In genomic region chr1:197778326-197778922, GRCh38 we compare ENCODE assay signal across 16 cellular contexts. TPM values are rescaled to one million over a fixed set of nuclear protein-coding genes. Genes with fewer than 3 reads are reported as not detected.
DNase-seq lines count a peak whose midpoint lies in the region; ATAC-seq, FAIRE-seq and TF ChIP-seq lines count a peak whose summit lies in the region.
"Had no signal": no experiment of that assay in that cellular context is flagged by ENCODE, and none has a peak within 500 bp of the region (broad histone marks: within the 10 kb centered on the region; RNA-seq: fewer than 3 reads in every experiment).

No MANE protein-coding gene starts in this region.

- H3K36me3 Mint-ChIP-seq in CD14-positive monocyte, result no peaks in the 10 kb centered on the region

- POLR2A ChIA-PET in K562 (lab: Yijun Ruan, JAX), result interaction anchor here (1.0 to 1.3 kb wide), 2 partner anchors 13 to 217 kb away, joined by 3 read pairs; no protein-coding TSS in a partner anchor

- no peaks in the 10 kb centered on the region for H3K27me3 Mint-ChIP-seq in CD14-positive monocyte (ENCODE audit: low read depth in 3 of 3)

- H3K27me3 ChIP-seq in DND-41 (ENCODE audit: insufficient read depth, low read length, poor library complexity) (no peaks in the 10 kb centered on the region), SU-DHL-6 (ENCODE audit: low read length) (no peaks in the 10 kb centered on the region), K562 (ENCODE audit: control insufficient read depth in 2 of 2, insufficient read depth in 2 of 2, low read length in 2 of 2) (no peaks in the 10 kb centered on the region)
- H3K27me3 ChIP-seq: testis had no signal

- H3K9me3 ChIP-seq in DND-41 (ENCODE audit: insufficient read depth, low read length, severe bottlenecking), result no peaks in the 10 kb centered on the region
- H3K9me3 ChIP-seq in SU-DHL-6 (ENCODE audit: insufficient read depth, low read length), result peaks cover 4% of the 10 kb centered on the region; the same call in 1 of the 2 replicates
- H3K9me3 ChIP-seq in K562 (replicated peaks; ENCODE audit: control insufficient read depth, insufficient read depth, low read depth, low read length), result no peaks in the 10 kb centered on the region
- H3K9me3 ChIP-seq: testis had no signal

- H4K20me1 ChIP-seq in DND-41 (ENCODE audit: insufficient read depth, low read length), result no peaks in the 10 kb centered on the region
- H4K20me1 ChIP-seq in SU-DHL-6 (ENCODE audit: low read depth, low read length), result no peaks in the 10 kb centered on the region
- no peaks in the 10 kb centered on the region for H4K20me1 ChIP-seq in K562 (replicated peaks; ENCODE audit: control insufficient read depth, insufficient read depth, low read length)

- H3F3A ChIP-seq in SU-DHL-6 (ENCODE audit: insufficient read depth), result peaks cover 25% of the 10 kb centered on the region

- in situ Hi-C loops in K562 (cut with MboI), result no loop called here

- peak overlapping the region; percentile 50 to 86 (median 64) for H3K27ac Mint-ChIP-seq in CD14-positive monocyte

- no peaks in the 10 kb centered on the region for H3K9me2 ChIP-seq in SU-DHL-6 (replicated peaks; ENCODE audit: insufficient read depth, low read length)

- peaks cover 39% of the 10 kb centered on the region for H3K4me1 ChIP-seq in DND-41 (ENCODE audit: insufficient read depth, low read length)
- H3K4me1 ChIP-seq in K562 (replicated peaks in 1 of 2; ENCODE audit: control insufficient read depth in 2 of 2, insufficient read depth in 2 of 2, low read length in 2 of 2), result peaks cover 17 to 24% of the 10 kb centered on the region in 2 experiments

- DNase-seq in CD14-positive monocyte (ENCODE audit: low spot score) (no peak), DND-41 (no peak), K562 (ENCODE audit: extremely low read depth in 1 of 4, low spot score in 3 of 4) (peak in 1 of 4 experiments; percentile 82), substantia nigra (lab: John Stamatoyannopoulos, UW) (no peak), NCI-H82 (lab: John Stamatoyannopoulos, UW) (no peak), NCI-H524 treated with DMSO at 0.1 percent for 48 hours (lab: John Stamatoyannopoulos, UW) (no peak)
- DNase-seq: effector memory CD4-positive, alpha-beta T cell; foreskin fibroblast; NCI-H146; occipital lobe; testis had no signal

- H3K79me2 ChIP-seq in DND-41 (ENCODE audit: insufficient read depth, low read length) (peaks cover 14% of the 10 kb centered on the region), SU-DHL-6 (ENCODE audit: insufficient read depth, low read length) (peaks cover 14% of the 10 kb centered on the region), K562 (ENCODE audit: control insufficient read depth, insufficient read depth, low read length) (peaks cover 14% of the 10 kb centered on the region)

- 7% methylated on average over 4 of the region's 4 CpGs for WGBS in K562 (ENCODE audit: insufficient coverage, low coverage, missing lambda C conversion rate)

- TF ChIP-seq EP300 in K562 (IDR thresholded peaks at IDR 0.05; ENCODE audit: low read length), result no peak

- ATAC-seq in DND-41 (ENCODE audit: insufficient read depth, low read depth) (no peak), K562 (no peak), GM18498 (IDR thresholded peaks at IDR 0.05; ENCODE audit: unreplicated experiment) (no peak)

- H3K9me1 ChIP-seq in K562 (ENCODE audit: control insufficient read depth, insufficient read depth, low read length), result no peaks in the 10 kb centered on the region

- FAIRE-seq in K562 (lab: Jason Lieb, UNC), result peak; percentile 74

- no peaks in the 10 kb centered on the region for H3K9me3 Mint-ChIP-seq in CD14-positive monocyte

- CTCF ChIA-PET in K562 (lab: Yijun Ruan, JAX; ENCODE audit: low intra/inter-chr PET ratio), result interaction anchor here (0.7 kb wide), 1 partner anchor 587 kb away, joined by 3 read pairs; no protein-coding TSS in a partner anchor

- H3K36me3 ChIP-seq in DND-41 (ENCODE audit: insufficient read depth, low read length) (no peaks in the 10 kb centered on the region; the same call in 1 of the 2 replicates), SU-DHL-6 (ENCODE audit: low read length) (peaks cover 7% of the 10 kb centered on the region; the same call in 1 of the 2 replicates), K562 (ENCODE audit: control insufficient read depth, insufficient read depth, low read length) (no peaks in the 10 kb centered on the region)

- intact Hi-C loops in CD14-positive monocyte (cut with micrococcal nuclease) (loop anchor here (5.0 kb wide), 1 partner anchor 59 kb away; no protein-coding TSS in a partner anchor), K562 (cut with micrococcal nuclease) (loop anchor here (5.0 to 10.0 kb wide), 2 partner anchors 144 to 216 kb away; no protein-coding TSS in a partner anchor)

- BruUV-seq in K562 (replicated peaks; lab: Mats Ljungman, UMichigan), result no TSS peak

- H3K4me2 ChIP-seq in DND-41 (ENCODE audit: insufficient read depth, low read length), result peak overlapping the region; percentile 53
- peak overlapping the region; percentile 47 for H3K4me2 ChIP-seq in SU-DHL-6 (ENCODE audit: low read depth, low read length, poor library complexity, severe bottlenecking)
- H3K4me2 ChIP-seq in K562 (ENCODE audit: insufficient read depth, low read length), result no peak overlapping the region

- H2AFZ ChIP-seq in DND-41 (ENCODE audit: low read depth, low read length) (peak overlapping the region; percentile 52), SU-DHL-6 (ENCODE audit: low read depth, low read length, severe bottlenecking) (peak overlapping the region; percentile 66), K562 (ENCODE audit: low read depth, low read length) (peak overlapping the region; percentile 37; the same call in 1 of the 2 replicates)

- H3K9ac ChIP-seq in DND-41 (ENCODE audit: low read depth, low read length), result peak overlapping the region; percentile 39
- H3K9ac ChIP-seq in SU-DHL-6 (ENCODE audit: low read length), result no peak overlapping the region
- H3K9ac ChIP-seq in K562 (ENCODE audit: insufficient read depth in 1 of 2, low read depth in 2 of 2, low read length in 2 of 2), result peak overlapping the region in 1 of 2 experiments; percentile 5; a peak in 1 of 4 replicates

- no peak for TF ChIP-seq POLR2A in K562 (conservative IDR thresholded peaks at IDR 0.05)

- TF ChIP-seq CTCF in CD14-positive monocyte (IDR thresholded peaks at IDR 0.05), result no peak
- TF ChIP-seq CTCF in DND-41 (IDR thresholded peaks at IDR 0.05; ENCODE audit: borderline replicate concordance, extremely low read depth, low read length, poor library complexity, severe bottlenecking), result no peak
- TF ChIP-seq CTCF in SU-DHL-6 (IDR thresholded peaks at IDR 0.05; ENCODE audit: insufficient read depth, low read length, poor library complexity, severe bottlenecking), result no peak
- TF ChIP-seq CTCF in K562 (IDR thresholded peaks at IDR 0.05 in 2 of 3, conservative IDR thresholded peaks at IDR 0.05 in 1 of 3; ENCODE audit: insufficient read depth in 2 of 3, low read depth in 1 of 3, low read length in 3 of 3), result no peak

- H3K4me3 Mint-ChIP-seq in CD14-positive monocyte, result peak overlapping the region; percentile 14 to 62

- no peak overlapping the region for H3K4me3 ChIP-seq in DND-41 (ENCODE audit: low read depth in 1 of 2, low read length in 2 of 2)
- no peak overlapping the region for H3K4me3 ChIP-seq in SU-DHL-6 (ENCODE audit: insufficient read depth, low read length, poor library complexity, severe bottlenecking)
- H3K4me3 ChIP-seq in K562, result no peak overlapping the region
- H3K4me3 ChIP-seq: lung, skin epidermis, testis had no signal

- H3K4me1 Mint-ChIP-seq in CD14-positive monocyte, result peaks cover 59% of the 10 kb centered on the region

- H3K27ac ChIP-seq in DND-41 (ENCODE audit: low read length) (peak overlapping the region; percentile 65), SU-DHL-6 (ENCODE audit: low read depth, low read length) (no peak overlapping the region), K562 (ENCODE audit: extremely low read depth, low read depth, low read length) (no peak overlapping the region), substantia nigra (ENCODE audit: low read depth, low read length, poor library complexity, severe bottlenecking) (no peak overlapping the region)
- H3K27ac ChIP-seq: RWPE1, testis had no signal

- TF ChIP-seq RAD21 in K562 (CRISPR knock-in tag; conservative IDR thresholded peaks at IDR 0.05 in 1 of 2, IDR thresholded peaks at IDR 0.05 in 1 of 2), result no peak

TF ChIP-seq in K562, 482 proteins besides CTCF, POLR2A, EP300 and RAD21 (continues in another document):
- TF ChIP-seq NONO (IDR thresholded peaks at IDR 0.05; ENCODE audit: low read depth in 2 of 2, low read length in 1 of 2) (no peak), ESRRA (IDR thresholded peaks at IDR 0.05; ENCODE audit: borderline replicate concordance, low read depth) (no peak), ARID1B (IDR thresholded peaks at IDR 0.05) (peak; percentile 69), SMARCA4 (IDR thresholded peaks at IDR 0.05) (peak; percentile 40; the same call in 1 of the 2 replicates), CBFA2T2 (conservative IDR thresholded peaks at IDR 0.05) (peak; percentile 49), ETV1 (tag; conservative IDR thresholded peaks at IDR 0.05; ENCODE audit: low read depth) (no peak), GATA2 (CRISPR knock-in tag; IDR thresholded peaks at IDR 0.05) (0 out of 2 replicates have a peak, but pooled peaks have one; percentile 9), ZNF717 (CRISPR knock-in tag; IDR thresholded peaks at IDR 0.05) (no peak), HDAC2 (IDR thresholded peaks at IDR 0.05) (0 out of 2 replicates have a peak, but pooled peaks have one; percentile 38), ILK (tag; IDR thresholded peaks at IDR 0.05; ENCODE audit: borderline replicate concordance, low read depth) (no peak)

RNA-seq across cellular contexts. Expression of gene DENND1B, which starts 3.1 kb away (rescaled TPM):
- polyA plus RNA-seq in CD14-positive monocyte, result 1 to 10 TPM; 5.7 to 8.2 TPM
- total RNA-seq in K562 (2011; cell fraction: chromatin; rRNA removed; ENCODE audit: low replicate concordance), result 36.5 and 51.3 TPM in 2 replicates
- total RNA-seq in K562 (2011; cell fraction: nucleolus; rRNA removed), result 9.0 and 13.6 TPM in 2 replicates
- total RNA-seq in K562 (2011; cell fraction: nucleoplasm; rRNA removed), result 24.3 and 35.3 TPM in 2 replicates
- total RNA-seq in K562 (2014; rRNA removed), result 4.7 and 6.0 TPM in 2 replicates
- 10.7 and 13.0 TPM in 2 replicates for total RNA-seq in K562 (2014; rRNA removed; fragmentation: Illumina TruSeq; extraction: Trizol)
- total RNA-seq in K562 (2015; rRNA removed; fragmentation: Illumina TruSeq; extraction: Trizol), result 10.6 and 12.1 TPM in 2 replicates
- total RNA-seq in K562 (2021), result 9.1 and 9.3 TPM in 2 replicates
- polyA plus RNA-seq in K562 (2011; rRNA removed), result 9.3 and 10.3 TPM in 2 replicates
- 2.1 and 3.7 TPM in 2 replicates for polyA plus RNA-seq in K562 (2011; cell fraction: cytosol; rRNA removed)
- polyA plus RNA-seq in K562 (2011; cell fraction: nucleus; rRNA removed), result 10.5 and 19.6 TPM in 2 replicates
- polyA plus RNA-seq in K562 (2012), result 4.0 and 4.9 TPM in 2 replicates
- polyA plus RNA-seq in K562 (2014; fragmentation: Illumina TruSeq; extraction: Trizol), result 7.1 and 7.5 TPM in 2 replicates
- polyA plus RNA-seq in K562 (2014; fragmentation: Nextera tagmentation; extraction: Ambion mirVana), result 1 to 10 TPM; 2.1 to 3.3 TPM
- polyA plus RNA-seq in K562 (2014; rRNA removed), result 2.9 TPM in 2 replicates
- polyA minus RNA-seq in K562 (2011; rRNA and poly(A)+ RNA removed), result 34.2 and 47.7 TPM in 2 replicates
- polyA minus RNA-seq in K562 (2011; cell fraction: cytosol; rRNA and poly(A)+ RNA removed), result 5.2 and 7.3 TPM in 2 replicates
- 30.2 and 68.3 TPM in 2 replicates for polyA minus RNA-seq in K562 (2011; cell fraction: nucleus; rRNA and poly(A)+ RNA removed)
